In the genomic region with DNA sequence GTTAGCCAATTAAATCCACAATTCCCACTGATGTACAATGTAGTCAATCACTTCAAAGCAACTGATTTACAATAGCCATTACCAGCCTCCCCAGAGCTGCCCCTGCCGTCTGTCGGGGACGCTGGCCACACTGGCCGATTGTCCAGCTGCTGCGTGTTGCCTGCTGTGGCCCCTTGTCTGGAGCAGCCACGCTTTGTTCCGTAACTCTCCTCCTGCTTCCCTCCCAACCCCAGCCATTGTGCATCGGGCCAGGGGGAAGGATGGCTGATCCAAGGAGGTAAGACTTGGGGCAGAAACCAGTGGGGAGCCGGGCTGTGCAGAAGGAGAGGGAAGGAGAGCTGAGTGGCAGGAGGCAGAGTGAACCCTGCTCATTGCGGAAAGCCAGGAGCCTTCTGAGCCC, we compare ENCODE assay signal across 1 cellular context.
TF ChIP-seq lines count a peak whose summit lies in the region.

No MANE protein-coding gene starts in this region.

TF ChIP-seq in H1, 55 proteins besides CTCF, POLR2A, EP300 and RAD21:
- no peak for TF ChIP-seq TCF12 (IDR thresholded peaks at IDR 0.05; ENCODE audit: low read depth, low read length)
- TF ChIP-seq POLR2AphosphoS5 (IDR thresholded peaks at IDR 0.05; ENCODE audit: low read depth, low read length) = no peak
- TF ChIP-seq MAFK (IDR thresholded peaks at IDR 0.05; ENCODE audit: low read depth, low read length) = no peak
- TF ChIP-seq SP1 (IDR thresholded peaks at IDR 0.05; ENCODE audit: low read depth, low read length) = no peak
- no peak for TF ChIP-seq SAP30 (IDR thresholded peaks at IDR 0.05; ENCODE audit: insufficient read depth, insufficient replicate concordance, low read length)
- no peak for TF ChIP-seq CHD1 (IDR thresholded peaks at IDR 0.05; ENCODE audit: low read depth, low read length)
- TF ChIP-seq PHF8 (conservative IDR thresholded peaks at IDR 0.05; ENCODE audit: low read depth, low read length) = no peak
- no peak for TF ChIP-seq RFX5 (IDR thresholded peaks at IDR 0.05; ENCODE audit: borderline replicate concordance, low read depth, low read length)
- TF ChIP-seq NANOG (IDR thresholded peaks at IDR 0.05; ENCODE audit: insufficient read depth, low read depth, low read length, poor library complexity, severe bottlenecking) = no peak
- TF ChIP-seq USF2 (IDR thresholded peaks at IDR 0.05; ENCODE audit: low read length) = no peak
- no peak for TF ChIP-seq KDM4A (IDR thresholded peaks at IDR 0.05; ENCODE audit: low read depth, low read length, severe bottlenecking)
